9 cellular contexts compared by ENCODE assay signal in genomic region chr7:152076324-152076821, GRCh38. TPM values are rescaled to one million over a fixed set of nuclear protein-coding genes. Genes with fewer than 3 reads are reported as not detected.
DNase-seq lines count a peak whose midpoint lies in the region; ATAC-seq and TF ChIP-seq lines count a peak whose summit lies in the region.
"Had no signal": no experiment of that assay in that cellular context is flagged by ENCODE, and none has a peak within 500 bp of the region (broad histone marks: within the 10 kb centered on the region; RNA-seq: fewer than 3 reads in every experiment).

No MANE protein-coding gene starts in this region.

- no peaks in the 10 kb centered on the region for H3K9me3 ChIP-seq in mucosa of descending colon
- H3K9me3 ChIP-seq: SJSA1 had no signal

- no peak overlapping the region for H2AFZ ChIP-seq in KMS-11 (ENCODE audit: low read depth)

- H3K27me3 ChIP-seq in KMS-11 (ENCODE audit: insufficient read depth, low read depth) = no peaks in the 10 kb centered on the region
- H3K27me3 ChIP-seq: SJSA1 had no signal

- H3K36me3 ChIP-seq in KMS-11 (ENCODE audit: insufficient read depth) (no peaks in the 10 kb centered on the region), mucosa of descending colon (ENCODE audit: low read depth) (no peaks in the 10 kb centered on the region)
- H3K36me3 ChIP-seq: SJSA1 had no signal

- H3K79me2 ChIP-seq in KMS-11 (ENCODE audit: insufficient read depth, low read depth) = no peaks in the 10 kb centered on the region

- H3K9ac ChIP-seq in KMS-11 = no peak overlapping the region

- no peaks in the 10 kb centered on the region for H4K20me1 ChIP-seq in KMS-11 (ENCODE audit: insufficient read depth)

- H3K4me1 ChIP-seq in KMS-11 (ENCODE audit: low read depth, poor library complexity, severe bottlenecking) = peaks cover 47% of the 10 kb centered on the region
- H3K4me1 ChIP-seq in mucosa of descending colon (ENCODE audit: low read depth) = peaks cover 8% of the 10 kb centered on the region

- DNase-seq in Daoy (ENCODE audit: low read depth) = peak; percentile 17
- DNase-seq in cerebellar cortex (ENCODE audit: low spot score) = peak; percentile 52
- DNase-seq in mucosa of descending colon = peak in 1 of 3 donors; percentile 73
- no peak for DNase-seq in KG1 (lab: John Stamatoyannopoulos, UW)
- DNase-seq in dedifferentiated amniotic fluid mesenchymal stem cell (ENCODE audit: extremely low spot score) = no peak

- H3K27ac ChIP-seq in KMS-11 = no peak overlapping the region
- H3K27ac ChIP-seq: SJSA1 had no signal

- ATAC-seq in mucosa of descending colon (peak; percentile 89), HG03135 (IDR thresholded peaks at IDR 0.05; ENCODE audit: unreplicated experiment) (no peak), GM19452 (IDR thresholded peaks at IDR 0.05; ENCODE audit: unreplicated experiment) (no peak)

- TF ChIP-seq CTCF in KMS-11 (conservative IDR thresholded peaks at IDR 0.05; ENCODE audit: low read depth, low read length) (peak; percentile 69), mucosa of descending colon (IDR thresholded peaks at IDR 0.05) (peak; percentile 19)

- H3K4me3 ChIP-seq in KMS-11 (IDR thresholded peaks at IDR 0.05; ENCODE audit: insufficient read depth, low read depth, low read length) = no peak overlapping the region
- H3K4me3 ChIP-seq in mucosa of descending colon = no peak overlapping the region
- H3K4me3 ChIP-seq: SJSA1 had no signal

- intact Hi-C loops in mucosa of descending colon (cut with DNase I, micrococcal nuclease) = no loop called here

- no peak overlapping the region for H3K4me2 ChIP-seq in KMS-11

RNA-seq across cellular contexts. Expression of gene GALNT11, which starts 50.9 kb away (rescaled TPM):
- 29.1 and 41.2 TPM in 2 replicates for total RNA-seq in Daoy (2014; rRNA removed; shearing (Covaris generic))
- 10 to 100 TPM; 16.2 to 29.3 (median 21.9) TPM for total RNA-seq in mucosa of descending colon

Comparison
In these comparisons a context has a peak if more than half of its experiments do, and no peak if none do; other contexts are left out.
1. DNase-seq: peak in Daoy (single experiment) and cerebellar cortex (single experiment); none in KG1 (single experiment) and dedifferentiated amniotic fluid mesenchymal stem cell (single experiment).